8 cellular contexts compared by ENCODE assay signal in genomic region chr22:30425327-30425615, GRCh38. TPM values are rescaled to one million over a fixed set of nuclear protein-coding genes. Genes with fewer than 3 reads are reported as not detected.
DNase-seq lines count a peak whose midpoint lies in the region; ATAC-seq and TF ChIP-seq lines count a peak whose summit lies in the region.

No MANE protein-coding gene starts in this region.

- POLR2A ChIA-PET in activated CD8-positive, alpha-beta T cell treated with anti-CD3 and anti-CD28 coated beads, Interleukin-2, amount 10 ng/mL, durations not matched to agents 7 days and 5 days (lab: Charles Lee): interaction anchor here (1.4 to 4.0 kb wide), 4 partner anchors 11 to 587 kb away, joined by 3 to 39 read pairs (median 11); partner anchors contain the start of genes ASCC2 and SEC14L2

- DNase-seq in HFFc6: no peak
- DNase-seq in activated CD8-positive, alpha-beta T cell treated with anti-CD3 and anti-CD28 coated beads, Interleukin-2, amount 10 ng/mL, durations not matched to agents 7 days and 5 days: no peak
- DNase-seq in spleen: no peak
- DNase-seq in COLO829 (ENCODE audit: low spot score): no peak
- no peak for DNase-seq in islet precursor cell
- no peak for DNase-seq in NCI-H226

- peaks cover 3% of the 10 kb centered on the region for H3K27me3 Mint-ChIP-seq in HFFc6 (ENCODE audit: insufficient read depth)
- H3K27me3 Mint-ChIP-seq in activated CD8-positive, alpha-beta T cell treated with anti-CD3 and anti-CD28 coated beads, Interleukin-2, amount 10 ng/mL, durations not matched to agents 7 days and 5 days (ENCODE audit: low read depth): no peaks in the 10 kb centered on the region

- H3K36me3 ChIP-seq in spleen: peaks cover 0 to 36% (median 11%) of the 10 kb centered on the region in 6 donors

- peak overlapping the region; percentile 96 for H3K4me3 Mint-ChIP-seq in HFFc6
- H3K4me3 Mint-ChIP-seq in activated CD8-positive, alpha-beta T cell treated with anti-CD3 and anti-CD28 coated beads, Interleukin-2, amount 10 ng/mL, durations not matched to agents 7 days and 5 days: peak overlapping the region; percentile 97

- no peak for ATAC-seq in activated CD8-positive, alpha-beta T cell treated with anti-CD3 and anti-CD28 coated beads, Interleukin-2, amount 10 ng/mL, durations not matched to agents 7 days and 5 days
- ATAC-seq in GM19023 (IDR thresholded peaks at IDR 0.05; ENCODE audit: unreplicated experiment): no peak

- H3K9me3 Mint-ChIP-seq in HFFc6: no peaks in the 10 kb centered on the region
- no peaks in the 10 kb centered on the region for H3K9me3 Mint-ChIP-seq in activated CD8-positive, alpha-beta T cell treated with anti-CD3 and anti-CD28 coated beads, Interleukin-2, amount 10 ng/mL, durations not matched to agents 7 days and 5 days (ENCODE audit: insufficient read depth)

- peaks cover 54% of the 10 kb centered on the region for H3K4me1 Mint-ChIP-seq in HFFc6 (ENCODE audit: low read depth)
- peaks cover 50% of the 10 kb centered on the region for H3K4me1 Mint-ChIP-seq in activated CD8-positive, alpha-beta T cell treated with anti-CD3 and anti-CD28 coated beads, Interleukin-2, amount 10 ng/mL, durations not matched to agents 7 days and 5 days (ENCODE audit: low read depth)

- H3K27ac ChIP-seq in spleen: peak overlapping the region; percentile 49 to 93 (median 89)

- no peaks in the 10 kb centered on the region for H3K27me3 ChIP-seq in spleen (replicated peaks in 1 of 7)

- H3K36me3 Mint-ChIP-seq in HFFc6 (ENCODE audit: low read depth): peaks cover 11% of the 10 kb centered on the region
- peaks cover 56% of the 10 kb centered on the region for H3K36me3 Mint-ChIP-seq in activated CD8-positive, alpha-beta T cell treated with anti-CD3 and anti-CD28 coated beads, Interleukin-2, amount 10 ng/mL, durations not matched to agents 7 days and 5 days (ENCODE audit: low read depth)

- peak overlapping the region; percentile 94 for H3K27ac Mint-ChIP-seq in HFFc6
- peak overlapping the region; percentile 96 for H3K27ac Mint-ChIP-seq in activated CD8-positive, alpha-beta T cell treated with anti-CD3 and anti-CD28 coated beads, Interleukin-2, amount 10 ng/mL, durations not matched to agents 7 days and 5 days

- TF ChIP-seq CTCF in HFFc6 (IDR thresholded peaks at IDR 0.05) (no peak), spleen (IDR thresholded peaks at IDR 0.05 in 8 of 11, conservative IDR thresholded peaks at IDR 0.05 in 3 of 11) (no peak)

- H3K4me1 ChIP-seq in spleen: peaks cover 29 to 68% (median 45%) of the 10 kb centered on the region in 6 donors

- 13 to 20% (median 16%) methylated on average over 9 of the region's 9 CpGs for WGBS in spleen, 5 donors

- H3K4me3 ChIP-seq in iPS-11a (ENCODE audit: low read depth, low read length) (peak overlapping the region; percentile 79), spleen (peak overlapping the region; percentile 57 to 96 (median 73))

- TF ChIP-seq POLR2A in spleen (IDR thresholded peaks at IDR 0.05): no peak

- intact Hi-C loops in spleen (cut with DNase I; ENCODE audit: low total_unique reads): no loop called here

- no peaks in the 10 kb centered on the region for H3K9me3 ChIP-seq in spleen

- CTCF ChIA-PET in activated CD8-positive, alpha-beta T cell treated with anti-CD3 and anti-CD28 coated beads, Interleukin-2, amount 10 ng/mL, durations not matched to agents 7 days and 5 days (lab: Charles Lee): interaction anchor here (1.0 to 6.2 kb wide), 14 partner anchors 8 to 307 kb away, joined by 3 to 166 read pairs (median 12); partner anchors contain the start of genes CASTOR1, RNF215, SEC14L2 and TCN2

RNA-seq across cellular contexts. Expression of gene MTFP1, which starts 0.3 kb away (rescaled TPM):
- total RNA-seq in HFFc6 (2021; fragmentation: NEBNext Ultra II Directional; extraction: Animal tissue kit (Norgen Biotek cat#: 25700)): 1 to 10 TPM; 1.7 to 5.7 (median 4.1) TPM
- 10 to 100 TPM; 67.4 to 68.0 TPM for total RNA-seq in activated CD8-positive, alpha-beta T cell treated with anti-CD3 and anti-CD28 coated beads, Interleukin-2, amount 10 ng/mL, durations not matched to agents 7 days and 5 days
- total RNA-seq in spleen: 10 to 100 TPM in 6 of 7 donors, 1 to 10 TPM in 1; 9.9 to 36.8 (median 15.4) TPM
- polyA plus RNA-seq in spleen: 10 to 100 TPM; 16.9 to 30.4 (median 26.4) TPM

RNA-seq across cellular contexts. Expression of gene SEC14L2, which starts 28.5 kb away (rescaled TPM):
- total RNA-seq in HFFc6 (2021; fragmentation: NEBNext Ultra II Directional; extraction: Animal tissue kit (Norgen Biotek cat#: 25700)): 10 to 100 TPM; 18.4 to 24.0 (median 22.8) TPM
- 10 to 100 TPM in 1 of 2 experiments, 1 to 10 TPM in 1; 9.7 to 13.1 TPM for total RNA-seq in activated CD8-positive, alpha-beta T cell treated with anti-CD3 and anti-CD28 coated beads, Interleukin-2, amount 10 ng/mL, durations not matched to agents 7 days and 5 days
- total RNA-seq in spleen: 1 to 10 TPM in 6 of 7 donors, under 1 TPM in 1; 0.52 to 6.1 (median 2.4) TPM
- 1 to 10 TPM in 1 of 3 donors, under 1 TPM in 2; 0.54 to 1.5 (median 0.96) TPM for polyA plus RNA-seq in spleen

RNA-seq across cellular contexts. Expression of gene RNF215, which starts 38.1 kb away (rescaled TPM):
- 10 to 100 TPM; 12.7 to 18.9 (median 15.3) TPM for total RNA-seq in HFFc6 (2021; fragmentation: NEBNext Ultra II Directional; extraction: Animal tissue kit (Norgen Biotek cat#: 25700))
- 10 to 100 TPM; 12.0 to 14.6 TPM for total RNA-seq in activated CD8-positive, alpha-beta T cell treated with anti-CD3 and anti-CD28 coated beads, Interleukin-2, amount 10 ng/mL, durations not matched to agents 7 days and 5 days
- 10 to 100 TPM; 10.2 to 19.5 (median 15.9) TPM for total RNA-seq in spleen
- polyA plus RNA-seq in spleen: 10 to 100 TPM in 1 of 3 donors, 1 to 10 TPM in 2; 6.5 to 11.0 (median 8.3) TPM

RNA-seq across cellular contexts. Expression of gene SEC14L3, which starts 46.5 kb away (rescaled TPM):
- total RNA-seq in HFFc6 (2021; fragmentation: NEBNext Ultra II Directional; extraction: Animal tissue kit (Norgen Biotek cat#: 25700)): not detected
- total RNA-seq in activated CD8-positive, alpha-beta T cell treated with anti-CD3 and anti-CD28 coated beads, Interleukin-2, amount 10 ng/mL, durations not matched to agents 7 days and 5 days: not detected
- total RNA-seq in spleen: not detected
- not detected for polyA plus RNA-seq in spleen
